Comparison of ENCODE assay signal across 34 cellular contexts in genomic region chr3:119616056-119616455, GRCh38. TPM values are rescaled to one million over a fixed set of nuclear protein-coding genes. Genes with fewer than 3 reads are reported as not detected.
"Had no signal": no experiment of that assay in that cellular context is flagged by ENCODE, and none has a peak within 500 bp of the region (broad histone marks: within the 10 kb centered on the region; RNA-seq: fewer than 3 reads in every experiment).

No MANE protein-coding gene starts in this region.

- H3K4me1 Mint-ChIP-seq: natural killer cell; nephron; neural progenitor cell; stimulated activated naive CD8-positive, alpha-beta T cell treated with anti-CD3 and anti-CD28 coated beads, Interleukin-15, amount 100 ng/mL, for 72 hours had no signal

- H3K4me3 Mint-ChIP-seq: natural killer cell; nephron; neural progenitor cell; stimulated activated memory B cell treated with anti-CD40 and anti-IgM and Interleukin-4, amounts not matched to agents 10 μg/mL and 1 μg/mL and 100 μg/mL, for 72 hours; stimulated activated naive CD8-positive, alpha-beta T cell treated with anti-CD3 and anti-CD28 coated beads, Interleukin-15, amount 100 ng/mL, for 72 hours; type B pancreatic cell had no signal

- H3K79me2 ChIP-seq: parathyroid adenoma had no signal

- H3K27me3 ChIP-seq: neural progenitor cell, ovary, right lobe of liver, sigmoid colon, spleen, suprapubic skin, testis, tibial artery, transverse colon, upper lobe of right lung, vagina had no signal

- ATAC-seq: natural killer cell; right cardiac atrium; right lobe of liver; stimulated activated memory B cell treated with anti-CD40 and anti-IgM and Interleukin-4, amounts not matched to agents 10 μg/mL and 1 μg/mL and 100 μg/mL, for 72 hours; stimulated activated naive CD8-positive, alpha-beta T cell treated with anti-CD3 and anti-CD28 coated beads, Interleukin-15, amount 100 ng/mL, for 72 hours; stimulated activated naive CD8-positive, alpha-beta T cell treated with anti-CD3 and anti-CD28 coated beads, Interleukin-15, Interleukin-2, amounts not matched to agents 100 U/mL and 50 U/mL, for 24 hours; upper lobe of right lung had no signal

- H3K36me3 Mint-ChIP-seq: natural killer cell, neural progenitor cell, type B pancreatic cell had no signal

- H3K4me1 ChIP-seq: neural progenitor cell, right lobe of liver, sigmoid colon, spleen, suprapubic skin, testis, tibial artery, transverse colon, upper lobe of right lung, vagina had no signal

- H3K9me3 Mint-ChIP-seq: natural killer cell; nephron; neural progenitor cell; stimulated activated naive CD8-positive, alpha-beta T cell treated with anti-CD3 and anti-CD28 coated beads, Interleukin-15, amount 100 ng/mL, for 72 hours; type B pancreatic cell had no signal

- H3K4me2 ChIP-seq: neural progenitor cell, smooth muscle cell had no signal

- H3K9ac ChIP-seq: neural progenitor cell, parathyroid adenoma had no signal

- H3K27ac Mint-ChIP-seq: natural killer cell; nephron; neural progenitor cell; progenitor cell of endocrine pancreas; stimulated activated memory B cell treated with anti-CD40 and anti-IgM and Interleukin-4, amounts not matched to agents 10 μg/mL and 1 μg/mL and 100 μg/mL, for 72 hours; stimulated activated naive CD8-positive, alpha-beta T cell treated with anti-CD3 and anti-CD28 coated beads, Interleukin-15, amount 100 ng/mL, for 72 hours; type B pancreatic cell had no signal

- DNase-seq: natural killer cell; occipital lobe; ovary; posterior cingulate gyrus; psoas muscle; right cardiac atrium; right lobe of liver; sigmoid colon; spleen; stimulated activated CD4-positive, alpha-beta T cell treated with anti-CD3 and anti-CD28 coated beads, Interleukin-12 subunit alpha, Interleukin-12 subunit beta, amount 100 ng/mL, for 4 hours; stimulated activated CD4-positive, alpha-beta T cell treated with anti-CD3 and anti-CD28 coated beads, Interleukin-1b, Interleukin-23, amount 100 ng/mL, for 48 hours; stimulated activated CD4-positive, alpha-beta T cell treated with anti-CD3 and anti-CD28 coated beads, Interleukin-4, amount 100 ng/mL, for 1 hour; stimulated activated CD4-positive, alpha-beta T cell treated with anti-CD3 and anti-CD28 coated beads, Interleukin-4, amount 100 ng/mL, for 4 hours; stimulated activated CD8-positive, alpha-beta memory T cell treated with anti-CD3 and anti-CD28 coated beads, Interleukin-4, amount 100 ng/mL, for 48 hours; stimulated activated naive CD4-positive, alpha-beta T cell; stimulated activated naive CD8-positive, alpha-beta T cell treated with anti-CD3 and anti-CD28 coated beads, Interleukin-15, amount 100 ng/mL, for 72 hours; stimulated activated naive CD8-positive, alpha-beta T cell treated with anti-CD3 and anti-CD28 coated beads, Interleukin-15, Interleukin-2, amounts not matched to agents 100 U/mL and 50 U/mL, for 24 hours; substantia nigra; testis; tibial artery; transverse colon; upper lobe of right lung had no signal

- H2AFZ ChIP-seq: neural progenitor cell, parathyroid adenoma had no signal

- H3K4me3 ChIP-seq: neural progenitor cell, ovary, psoas muscle, right lobe of liver, sigmoid colon, skin epidermis, smooth muscle cell, spleen, suprapubic skin, testis, tibial artery, transverse colon, upper lobe of right lung, vagina had no signal

- H3K27me3 Mint-ChIP-seq: progenitor cell of endocrine pancreas; stimulated activated memory B cell treated with anti-CD40 and anti-IgM and Interleukin-4, amounts not matched to agents 10 μg/mL and 1 μg/mL and 100 μg/mL, for 72 hours had no signal

- H3K9me3 ChIP-seq: ovary, psoas muscle, right lobe of liver, sigmoid colon, suprapubic skin, testis, tibial artery, transverse colon, upper lobe of right lung, vagina had no signal

- H3K36me3 ChIP-seq: neural progenitor cell, ovary, sigmoid colon, spleen, suprapubic skin, tibial artery, transverse colon, upper lobe of right lung, vagina had no signal

- H3K27ac ChIP-seq: neural progenitor cell, ovary, parathyroid adenoma, psoas muscle, right lobe of liver, sigmoid colon, skin epidermis, spleen, suprapubic skin, testis, tibial artery, transverse colon, upper lobe of right lung, vagina had no signal

RNA-seq across cellular contexts. Expression of gene PLA1A, which starts 18.4 kb away (rescaled TPM):
- total RNA-seq: occipital lobe, progenitor cell of endocrine pancreas, smooth muscle cell had no signal
- polyA plus RNA-seq: neural cell, smooth muscle cell had no signal

RNA-seq across cellular contexts. Expression of gene CD80, which starts 56.6 kb away (rescaled TPM):
- total RNA-seq: renal cortical epithelial cell, smooth muscle cell, suprapubic skin, vagina had no signal
- polyA plus RNA-seq: neural cell, smooth muscle cell had no signal
